In the genomic region with DNA sequence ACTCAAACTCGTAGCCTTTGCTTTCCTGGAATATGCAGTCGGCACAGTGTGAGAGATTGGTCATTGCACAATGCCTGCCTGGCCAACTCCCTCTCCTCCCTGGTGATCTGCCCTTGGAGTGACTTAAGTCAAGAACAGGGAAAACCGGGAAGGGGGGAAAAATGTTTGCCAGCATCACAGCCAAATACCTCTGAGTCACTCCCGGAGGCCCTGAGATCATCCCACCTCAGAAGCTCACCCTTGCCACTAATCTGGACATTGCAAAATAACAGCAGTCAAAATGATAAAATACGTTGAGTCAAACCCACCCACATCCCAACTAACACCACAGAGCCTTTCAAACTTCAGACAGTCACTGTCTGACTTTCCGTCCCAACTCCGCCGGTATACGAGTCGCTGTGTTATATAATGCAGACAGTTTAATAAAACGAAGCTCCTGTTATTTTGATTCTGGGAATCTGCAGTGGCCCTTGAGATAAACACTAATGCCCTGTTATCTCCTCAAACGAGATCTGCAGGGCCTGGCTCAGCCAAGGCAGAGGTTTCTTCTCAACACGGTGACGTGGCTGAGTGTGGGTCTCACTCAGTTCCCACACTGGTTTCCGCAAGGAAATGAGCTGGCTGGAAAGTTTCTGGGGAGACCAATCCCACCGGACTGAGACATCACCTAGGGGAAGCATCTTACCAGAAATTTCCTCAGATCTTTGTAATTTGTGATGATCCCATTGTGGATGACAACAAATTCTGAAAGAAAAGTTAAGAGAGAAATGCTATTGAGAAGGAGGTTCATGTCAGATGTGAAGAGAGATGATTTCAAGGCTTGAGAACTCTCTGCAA, we compare ENCODE assay signal across 9 cellular contexts. TPM values are rescaled to one million over a fixed set of nuclear protein-coding genes. Genes with fewer than 3 reads are reported as not detected.
DNase-seq lines count a peak whose midpoint lies in the region; ATAC-seq, FAIRE-seq and TF ChIP-seq lines count a peak whose summit lies in the region.
"Had no signal": no experiment of that assay in that cellular context is flagged by ENCODE, and none has a peak within 500 bp of the region (broad histone marks: within the 10 kb centered on the region; RNA-seq: fewer than 3 reads in every experiment).

No MANE protein-coding gene starts in this region.

- H3K9me3 Mint-ChIP-seq in astrocyte (ENCODE audit: unreplicated experiment): no peaks in the 10 kb centered on the region
- H3K9me3 Mint-ChIP-seq in stimulated activated effector memory CD8-positive, alpha-beta T cell treated with anti-CD3 and anti-CD28 coated beads, Interleukin-12 subunit alpha, Interleukin-12 subunit beta, amount 100 ng/mL, for 72 hours: no peaks in the 10 kb centered on the region

- H3K27me3 Mint-ChIP-seq in astrocyte (ENCODE audit: low read depth, unreplicated experiment): no peaks in the 10 kb centered on the region

- H3K79me2 ChIP-seq in astrocyte (ENCODE audit: insufficient read depth, low read length) (peaks cover 13% of the 10 kb centered on the region), hepatocyte (no peaks in the 10 kb centered on the region)

- DNase-seq in HCEC 1CT: peak; percentile 99
- peak; percentile 100 for DNase-seq in astrocyte (ENCODE audit: low read depth)
- DNase-seq in hepatocyte (ENCODE audit: low spot score): peak; percentile 78
- no peak for DNase-seq in stimulated activated effector memory CD8-positive, alpha-beta T cell treated with anti-CD3 and anti-CD28 coated beads, Interleukin-12 subunit alpha, Interleukin-12 subunit beta, amount 100 ng/mL, for 72 hours (ENCODE audit: low spot score in 2 of 2)
- DNase-seq in CD1c-positive myeloid dendritic cell (ENCODE audit: extremely low spot score): no peak
- DNase-seq in NCI-H1694 (lab: John Stamatoyannopoulos, UW): no peak
- DNase-seq: activated effector memory CD4-positive, alpha-beta T cell treated with Interleukin-2 at 50 U/mL for 16 hours had no signal

- no peak for TF ChIP-seq CTCF in astrocyte (IDR thresholded peaks at IDR 0.05; ENCODE audit: insufficient read depth, low read depth, low read length)
- TF ChIP-seq CTCF in hepatocyte (IDR thresholded peaks at IDR 0.05; ENCODE audit: poor library complexity): no peak

- H3K9me3 ChIP-seq in astrocyte (ENCODE audit: insufficient read depth, low read depth, low read length): no peaks in the 10 kb centered on the region
- H3K9me3 ChIP-seq in hepatocyte (ENCODE audit: low read depth): no peaks in the 10 kb centered on the region

- H3K36me3 Mint-ChIP-seq in astrocyte (ENCODE audit: low read depth, unreplicated experiment): peaks cover 5% of the 10 kb centered on the region
- no peaks in the 10 kb centered on the region for H3K36me3 Mint-ChIP-seq in stimulated activated effector memory CD8-positive, alpha-beta T cell treated with anti-CD3 and anti-CD28 coated beads, Interleukin-12 subunit alpha, Interleukin-12 subunit beta, amount 100 ng/mL, for 72 hours

- H3K4me3 ChIP-seq in astrocyte (ENCODE audit: insufficient read depth, low read depth, low read length) (peak overlapping the region; percentile 5), hepatocyte (no peak overlapping the region)

- WGBS in hepatocyte (ENCODE audit: low lambda C conversion rate, missing lambda C conversion rate): 39% methylated on average over 16 of the region's 16 CpGs

- no peaks in the 10 kb centered on the region for H3K9me2 ChIP-seq in hepatocyte (replicated peaks; ENCODE audit: insufficient read depth)

- H3K4me1 ChIP-seq in astrocyte (ENCODE audit: insufficient read depth, low read length): peaks cover 44% of the 10 kb centered on the region
- peaks cover 9% of the 10 kb centered on the region for H3K4me1 ChIP-seq in hepatocyte (ENCODE audit: insufficient read depth)

- peak overlapping the region; percentile 86 for H3K9ac ChIP-seq in astrocyte (ENCODE audit: low read length)

- H3K27me3 ChIP-seq in astrocyte (ENCODE audit: insufficient read depth, low read length) (no peaks in the 10 kb centered on the region), hepatocyte (no peaks in the 10 kb centered on the region)

- H3K4me2 ChIP-seq in astrocyte (ENCODE audit: low read length): peak overlapping the region; percentile 77
- H3K4me2 ChIP-seq in hepatocyte: peak overlapping the region; percentile 60

- peak; percentile 49 for ATAC-seq in stimulated activated effector memory CD8-positive, alpha-beta T cell treated with anti-CD3 and anti-CD28 coated beads, Interleukin-12 subunit alpha, Interleukin-12 subunit beta, amount 100 ng/mL, for 72 hours
- no peak for ATAC-seq in HG03457 (IDR thresholded peaks at IDR 0.05; ENCODE audit: unreplicated experiment)
- ATAC-seq in HG02759 (IDR thresholded peaks at IDR 0.05; ENCODE audit: unreplicated experiment): no peak

- H3K27ac Mint-ChIP-seq in astrocyte (ENCODE audit: unreplicated experiment): peak overlapping the region; percentile 92
- H3K27ac Mint-ChIP-seq in stimulated activated effector memory CD8-positive, alpha-beta T cell treated with anti-CD3 and anti-CD28 coated beads, Interleukin-12 subunit alpha, Interleukin-12 subunit beta, amount 100 ng/mL, for 72 hours: peak overlapping the region; percentile 60

- H3K36me3 ChIP-seq in astrocyte (ENCODE audit: insufficient read depth, low read length) (peaks cover 19% of the 10 kb centered on the region), hepatocyte (replicated peaks; ENCODE audit: insufficient read depth, low read depth) (no peaks in the 10 kb centered on the region)

- H3K27ac ChIP-seq in astrocyte (ENCODE audit: low read depth, low read length): peak overlapping the region; percentile 99
- peak overlapping the region; percentile 81 for H3K27ac ChIP-seq in hepatocyte

- no peak overlapping the region for H2AFZ ChIP-seq in astrocyte (ENCODE audit: low read depth, low read length)
- no peak overlapping the region for H2AFZ ChIP-seq in hepatocyte

- peaks cover 25% of the 10 kb centered on the region for H3K4me1 Mint-ChIP-seq in astrocyte (ENCODE audit: low read depth, unreplicated experiment)
- peaks cover 21% of the 10 kb centered on the region for H3K4me1 Mint-ChIP-seq in stimulated activated effector memory CD8-positive, alpha-beta T cell treated with anti-CD3 and anti-CD28 coated beads, Interleukin-12 subunit alpha, Interleukin-12 subunit beta, amount 100 ng/mL, for 72 hours

- peak; percentile 99 for FAIRE-seq in astrocyte (lab: Jason Lieb, UNC)

- no peaks in the 10 kb centered on the region for H4K20me1 ChIP-seq in astrocyte (ENCODE audit: insufficient read depth, low read length)
- no peaks in the 10 kb centered on the region for H4K20me1 ChIP-seq in hepatocyte (ENCODE audit: insufficient read depth, poor library complexity, severe bottlenecking)

- H3K4me3 Mint-ChIP-seq in astrocyte (ENCODE audit: unreplicated experiment): peak overlapping the region; percentile 20
- H3K4me3 Mint-ChIP-seq in stimulated activated effector memory CD8-positive, alpha-beta T cell treated with anti-CD3 and anti-CD28 coated beads, Interleukin-12 subunit alpha, Interleukin-12 subunit beta, amount 100 ng/mL, for 72 hours: no peak overlapping the region

RNA-seq across cellular contexts. Expression of gene GFPT2, which starts 22.1 kb away (rescaled TPM):
- total RNA-seq in astrocyte (14.6 and 19.0 TPM in 2 replicates), hepatocyte (15.9 and 25.0 TPM in 2 replicates)
- 44.6 and 46.6 TPM in 2 replicates for polyA plus RNA-seq in hepatocyte

RNA-seq across cellular contexts. Expression of gene MAPK9, which starts 39.1 kb away (rescaled TPM):
- total RNA-seq in astrocyte (31.6 and 34.0 TPM in 2 replicates), hepatocyte (31.3 and 39.1 TPM in 2 replicates)
- 17.5 and 17.8 TPM in 2 replicates for polyA plus RNA-seq in hepatocyte

Comparison
In these comparisons a context has a peak if more than half of its experiments do, and no peak if none do; other contexts are left out.
1. DNase-seq: peak in HCEC 1CT (single experiment), astrocyte (single experiment) and hepatocyte (single experiment); none in stimulated activated effector memory CD8-positive, alpha-beta T cell treated with anti-CD3 and anti-CD28 coated beads, Interleukin-12 subunit alpha, Interleukin-12 subunit beta, amount 100 ng/mL, for 72 hours (0 of 2), CD1c-positive myeloid dendritic cell (single experiment) and NCI-H1694 (single experiment).